In the genomic region with DNA sequence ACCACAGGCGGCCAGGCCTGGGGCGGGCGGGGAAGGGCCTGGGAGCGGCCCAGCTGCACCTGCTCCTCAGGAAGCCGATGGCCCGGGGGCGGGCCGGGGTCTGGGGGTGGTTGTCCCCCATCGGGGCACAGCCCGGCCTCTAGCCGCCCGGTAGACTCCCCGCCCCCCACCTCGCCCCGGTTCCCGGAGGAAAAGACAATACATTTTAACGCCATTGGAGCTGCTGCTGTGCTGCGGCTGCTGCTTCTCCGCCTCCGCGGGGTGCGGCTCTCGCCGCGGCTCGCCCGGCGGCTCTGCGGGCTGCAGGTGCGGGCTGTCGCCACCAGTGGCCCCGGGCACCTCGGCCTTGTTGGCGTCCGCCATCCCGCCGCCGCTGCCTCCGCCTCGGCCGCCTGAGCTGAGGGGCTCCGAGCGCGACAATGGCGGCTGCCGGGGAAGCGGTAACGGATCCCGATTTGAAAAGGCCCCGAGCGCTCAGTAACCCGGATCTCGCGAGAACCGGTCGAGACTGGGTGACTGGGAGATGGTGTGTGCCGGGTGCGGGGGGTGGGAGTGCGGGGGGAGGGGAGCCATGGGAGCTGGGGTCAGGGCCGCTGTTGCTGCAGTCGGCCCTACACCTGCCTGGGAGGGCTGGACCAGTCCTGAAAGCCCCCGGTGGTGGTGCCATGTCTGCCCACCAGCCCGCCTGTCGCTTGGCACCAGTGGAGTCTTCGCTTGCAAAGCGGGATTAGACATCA, we compare ENCODE assay signal across 1 cellular context.
TF ChIP-seq lines count a peak whose summit lies in the region.

A gene with protein sequence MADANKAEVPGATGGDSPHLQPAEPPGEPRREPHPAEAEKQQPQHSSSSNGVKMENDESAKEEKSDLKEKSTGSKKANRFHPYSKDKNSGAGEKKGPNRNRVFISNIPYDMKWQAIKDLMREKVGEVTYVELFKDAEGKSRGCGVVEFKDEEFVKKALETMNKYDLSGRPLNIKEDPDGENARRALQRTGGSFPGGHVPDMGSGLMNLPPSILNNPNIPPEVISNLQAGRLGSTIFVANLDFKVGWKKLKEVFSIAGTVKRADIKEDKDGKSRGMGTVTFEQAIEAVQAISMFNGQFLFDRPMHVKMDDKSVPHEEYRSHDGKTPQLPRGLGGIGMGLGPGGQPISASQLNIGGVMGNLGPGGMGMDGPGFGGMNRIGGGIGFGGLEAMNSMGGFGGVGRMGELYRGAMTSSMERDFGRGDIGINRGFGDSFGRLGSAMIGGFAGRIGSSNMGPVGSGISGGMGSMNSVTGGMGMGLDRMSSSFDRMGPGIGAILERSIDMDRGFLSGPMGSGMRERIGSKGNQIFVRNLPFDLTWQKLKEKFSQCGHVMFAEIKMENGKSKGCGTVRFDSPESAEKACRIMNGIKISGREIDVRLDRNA (minus strand): TSS at position 421 of the 737 bp plus-strand sequence. CDS start 58 bp downstream, at position 363.

TF ChIP-seq in HepG2, 621 proteins besides CTCF, POLR2A, EP300 and RAD21 (continued from another document and continues in another):
- TF ChIP-seq HOXA9 (CRISPR knock-in tag; IDR thresholded peaks at IDR 0.05; ENCODE audit: borderline replicate concordance) (peak; percentile 76; the same call in 1 of the 2 replicates), ZSCAN12 (CRISPR knock-in tag; IDR thresholded peaks at IDR 0.05) (no peak), ZNF709 (CRISPR knock-in tag; IDR thresholded peaks at IDR 0.05) (no peak), KDM6A (CRISPR knock-in tag; IDR thresholded peaks at IDR 0.05; ENCODE audit: low read depth) (no peak), MED13 (CRISPR knock-in tag; IDR thresholded peaks at IDR 0.05) (no peak), ZNF598 (CRISPR knock-in tag; IDR thresholded peaks at IDR 0.05; ENCODE audit: borderline replicate concordance) (no peak), SOX13 (IDR thresholded peaks at IDR 0.05) (no peak), SOX13 (CRISPR knock-in tag; conservative IDR thresholded peaks at IDR 0.05 in 1 of 2, IDR thresholded peaks at IDR 0.05 in 1 of 2) (no peak), KDM5B (CRISPR knock-in tag; IDR thresholded peaks at IDR 0.05; ENCODE audit: borderline replicate concordance) (0 out of 2 replicates have a peak, but pooled peaks have one; percentile 64), SNRNP70 (IDR thresholded peaks at IDR 0.05; ENCODE audit: low read depth, low read length) (no peak), ZNF737 (CRISPR knock-in tag; IDR thresholded peaks at IDR 0.05; ENCODE audit: borderline replicate concordance) (no peak), ZC3H13 (CRISPR knock-in tag; IDR thresholded peaks at IDR 0.05) (0 out of 2 replicates have a peak, but pooled peaks have one; percentile 43), KMT2A (CRISPR knock-in tag; IDR thresholded peaks at IDR 0.05) (0 out of 2 replicates have a peak, but pooled peaks have one; percentile 11), MAZ (IDR thresholded peaks at IDR 0.05; ENCODE audit: borderline replicate concordance, low read depth, low read length) (no peak), MAZ (CRISPR knock-in tag; IDR thresholded peaks at IDR 0.05; ENCODE audit: low read depth) (no peak), ZSCAN9 (CRISPR knock-in tag; IDR thresholded peaks at IDR 0.05; ENCODE audit: borderline replicate concordance) (no peak), HNRNPLL (IDR thresholded peaks at IDR 0.05; ENCODE audit: low read depth, low read length, poor library complexity, severe bottlenecking) (peak; percentile 39), ZNF567 (CRISPR knock-in tag; IDR thresholded peaks at IDR 0.05; ENCODE audit: borderline replicate concordance) (no peak), NR3C1 (CRISPR knock-in tag; IDR thresholded peaks at IDR 0.05) (no peak), NCOR1 (IDR thresholded peaks at IDR 0.05; ENCODE audit: borderline replicate concordance, low read length) (no peak), ZNF138 (CRISPR knock-in tag; IDR thresholded peaks at IDR 0.05; ENCODE audit: low read depth) (no peak), ZNF562 (CRISPR knock-in tag; IDR thresholded peaks at IDR 0.05; ENCODE audit: borderline replicate concordance) (peak; percentile 72; the same call in 1 of the 2 replicates), MXI1 (IDR thresholded peaks at IDR 0.05; ENCODE audit: borderline replicate concordance, low read depth, low read length) (peak; percentile 49; the same call in 1 of the 3 replicates), NR2C2 (CRISPR knock-in tag; IDR thresholded peaks at IDR 0.05; ENCODE audit: borderline replicate concordance) (no peak), EHMT2 (IDR thresholded peaks at IDR 0.05; ENCODE audit: borderline replicate concordance, low read depth, low read length) (no peak), GLI4 (CRISPR knock-in tag; IDR thresholded peaks at IDR 0.05; ENCODE audit: borderline replicate concordance) (no peak), SRF (IDR thresholded peaks at IDR 0.05; ENCODE audit: low read depth, low read length) (no peak), NFE2 (CRISPR knock-in tag; IDR thresholded peaks at IDR 0.05) (no peak), CHD2 (IDR thresholded peaks at IDR 0.05; ENCODE audit: low read depth, low read length) (peak; percentile 96), AGO1 (IDR thresholded peaks at IDR 0.05; ENCODE audit: low read depth, low read length, poor library complexity, severe bottlenecking) (no peak), MED1 (CRISPR knock-in tag; IDR thresholded peaks at IDR 0.05) (no peak), ZNF841 (CRISPR knock-in tag; IDR thresholded peaks at IDR 0.05; ENCODE audit: borderline replicate concordance) (peak; percentile 72; the same call in 1 of the 2 replicates), SAFB2 (CRISPR knock-in tag; IDR thresholded peaks at IDR 0.05; ENCODE audit: borderline replicate concordance, low read depth) (no peak)
- TF ChIP-seq, protein P1, sequence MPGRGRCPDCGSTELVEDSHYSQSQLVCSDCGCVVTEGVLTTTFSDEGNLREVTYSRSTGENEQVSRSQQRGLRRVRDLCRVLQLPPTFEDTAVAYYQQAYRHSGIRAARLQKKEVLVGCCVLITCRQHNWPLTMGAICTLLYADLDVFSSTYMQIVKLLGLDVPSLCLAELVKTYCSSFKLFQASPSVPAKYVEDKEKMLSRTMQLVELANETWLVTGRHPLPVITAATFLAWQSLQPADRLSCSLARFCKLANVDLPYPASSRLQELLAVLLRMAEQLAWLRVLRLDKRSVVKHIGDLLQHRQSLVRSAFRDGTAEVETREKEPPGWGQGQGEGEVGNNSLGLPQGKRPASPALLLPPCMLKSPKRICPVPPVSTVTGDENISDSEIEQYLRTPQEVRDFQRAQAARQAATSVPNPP (CRISPR knock-in tag; IDR thresholded peaks at IDR 0.05), result peak; percentile 57; the same call in 1 of the 2 replicates
- TF ChIP-seq, protein P2, sequence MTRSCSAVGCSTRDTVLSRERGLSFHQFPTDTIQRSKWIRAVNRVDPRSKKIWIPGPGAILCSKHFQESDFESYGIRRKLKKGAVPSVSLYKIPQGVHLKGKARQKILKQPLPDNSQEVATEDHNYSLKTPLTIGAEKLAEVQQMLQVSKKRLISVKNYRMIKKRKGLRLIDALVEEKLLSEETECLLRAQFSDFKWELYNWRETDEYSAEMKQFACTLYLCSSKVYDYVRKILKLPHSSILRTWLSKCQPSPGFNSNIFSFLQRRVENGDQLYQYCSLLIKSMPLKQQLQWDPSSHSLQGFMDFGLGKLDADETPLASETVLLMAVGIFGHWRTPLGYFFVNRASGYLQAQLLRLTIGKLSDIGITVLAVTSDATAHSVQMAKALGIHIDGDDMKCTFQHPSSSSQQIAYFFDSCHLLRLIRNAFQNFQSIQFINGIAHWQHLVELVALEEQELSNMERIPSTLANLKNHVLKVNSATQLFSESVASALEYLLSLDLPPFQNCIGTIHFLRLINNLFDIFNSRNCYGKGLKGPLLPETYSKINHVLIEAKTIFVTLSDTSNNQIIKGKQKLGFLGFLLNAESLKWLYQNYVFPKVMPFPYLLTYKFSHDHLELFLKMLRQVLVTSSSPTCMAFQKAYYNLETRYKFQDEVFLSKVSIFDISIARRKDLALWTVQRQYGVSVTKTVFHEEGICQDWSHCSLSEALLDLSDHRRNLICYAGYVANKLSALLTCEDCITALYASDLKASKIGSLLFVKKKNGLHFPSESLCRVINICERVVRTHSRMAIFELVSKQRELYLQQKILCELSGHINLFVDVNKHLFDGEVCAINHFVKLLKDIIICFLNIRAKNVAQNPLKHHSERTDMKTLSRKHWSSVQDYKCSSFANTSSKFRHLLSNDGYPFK (CRISPR knock-in tag; IDR thresholded peaks at IDR 0.05; ENCODE audit: borderline replicate concordance), result no peak
- TF ChIP-seq, protein P3, sequence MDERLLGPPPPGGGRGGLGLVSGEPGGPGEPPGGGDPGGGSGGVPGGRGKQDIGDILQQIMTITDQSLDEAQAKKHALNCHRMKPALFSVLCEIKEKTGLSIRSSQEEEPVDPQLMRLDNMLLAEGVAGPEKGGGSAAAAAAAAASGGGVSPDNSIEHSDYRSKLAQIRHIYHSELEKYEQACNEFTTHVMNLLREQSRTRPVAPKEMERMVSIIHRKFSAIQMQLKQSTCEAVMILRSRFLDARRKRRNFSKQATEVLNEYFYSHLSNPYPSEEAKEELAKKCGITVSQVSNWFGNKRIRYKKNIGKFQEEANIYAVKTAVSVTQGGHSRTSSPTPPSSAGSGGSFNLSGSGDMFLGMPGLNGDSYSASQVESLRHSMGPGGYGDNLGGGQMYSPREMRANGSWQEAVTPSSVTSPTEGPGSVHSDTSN (CRISPR knock-in tag; IDR thresholded peaks at IDR 0.05), result no peak
- TF ChIP-seq, protein P4, sequence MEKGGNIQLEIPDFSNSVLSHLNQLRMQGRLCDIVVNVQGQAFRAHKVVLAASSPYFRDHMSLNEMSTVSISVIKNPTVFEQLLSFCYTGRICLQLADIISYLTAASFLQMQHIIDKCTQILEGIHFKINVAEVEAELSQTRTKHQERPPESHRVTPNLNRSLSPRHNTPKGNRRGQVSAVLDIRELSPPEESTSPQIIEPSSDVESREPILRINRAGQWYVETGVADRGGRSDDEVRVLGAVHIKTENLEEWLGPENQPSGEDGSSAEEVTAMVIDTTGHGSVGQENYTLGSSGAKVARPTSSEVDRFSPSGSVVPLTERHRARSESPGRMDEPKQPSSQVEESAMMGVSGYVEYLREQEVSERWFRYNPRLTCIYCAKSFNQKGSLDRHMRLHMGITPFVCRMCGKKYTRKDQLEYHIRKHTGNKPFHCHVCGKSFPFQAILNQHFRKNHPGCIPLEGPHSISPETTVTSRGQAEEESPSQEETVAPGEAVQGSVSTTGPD (CRISPR knock-in tag; IDR thresholded peaks at IDR 0.05), result no peak
- TF ChIP-seq, protein P5, sequence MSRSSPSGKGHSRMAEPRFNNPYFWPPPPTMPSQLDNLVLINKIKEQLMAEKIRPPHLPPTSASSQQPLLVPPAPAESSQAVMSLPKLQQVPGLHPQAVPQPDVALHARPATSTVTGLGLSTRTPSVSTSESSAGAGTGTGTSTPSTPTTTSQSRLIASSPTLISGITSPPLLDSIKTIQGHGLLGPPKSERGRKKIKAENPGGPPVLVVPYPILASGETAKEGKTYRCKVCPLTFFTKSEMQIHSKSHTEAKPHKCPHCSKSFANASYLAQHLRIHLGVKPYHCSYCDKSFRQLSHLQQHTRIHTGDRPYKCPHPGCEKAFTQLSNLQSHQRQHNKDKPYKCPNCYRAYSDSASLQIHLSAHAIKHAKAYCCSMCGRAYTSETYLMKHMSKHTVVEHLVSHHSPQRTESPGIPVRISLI (CRISPR knock-in tag; IDR thresholded peaks at IDR 0.05; ENCODE audit: borderline replicate concordance), result no peak
- TF ChIP-seq, protein P6, sequence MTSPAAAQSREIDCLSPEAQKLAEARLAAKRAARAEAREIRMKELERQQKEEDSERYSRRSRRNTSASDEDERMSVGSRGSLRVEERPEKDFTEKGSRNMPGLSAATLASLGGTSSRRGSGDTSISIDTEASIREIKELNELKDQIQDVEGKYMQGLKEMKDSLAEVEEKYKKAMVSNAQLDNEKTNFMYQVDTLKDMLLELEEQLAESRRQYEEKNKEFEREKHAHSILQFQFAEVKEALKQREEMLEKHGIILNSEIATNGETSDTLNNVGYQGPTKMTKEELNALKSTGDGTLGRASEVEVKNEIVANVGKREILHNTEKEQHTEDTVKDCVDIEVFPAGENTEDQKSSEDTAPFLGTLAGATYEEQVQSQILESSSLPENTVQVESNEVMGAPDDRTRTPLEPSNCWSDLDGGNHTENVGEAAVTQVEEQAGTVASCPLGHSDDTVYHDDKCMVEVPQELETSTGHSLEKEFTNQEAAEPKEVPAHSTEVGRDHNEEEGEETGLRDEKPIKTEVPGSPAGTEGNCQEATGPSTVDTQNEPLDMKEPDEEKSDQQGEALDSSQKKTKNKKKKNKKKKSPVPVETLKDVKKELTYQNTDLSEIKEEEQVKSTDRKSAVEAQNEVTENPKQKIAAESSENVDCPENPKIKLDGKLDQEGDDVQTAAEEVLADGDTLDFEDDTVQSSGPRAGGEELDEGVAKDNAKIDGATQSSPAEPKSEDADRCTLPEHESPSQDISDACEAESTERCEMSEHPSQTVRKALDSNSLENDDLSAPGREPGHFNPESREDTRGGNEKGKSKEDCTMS (CRISPR knock-in tag; conservative IDR thresholded peaks at IDR 0.05), result no peak
- TF ChIP-seq, protein P7, sequence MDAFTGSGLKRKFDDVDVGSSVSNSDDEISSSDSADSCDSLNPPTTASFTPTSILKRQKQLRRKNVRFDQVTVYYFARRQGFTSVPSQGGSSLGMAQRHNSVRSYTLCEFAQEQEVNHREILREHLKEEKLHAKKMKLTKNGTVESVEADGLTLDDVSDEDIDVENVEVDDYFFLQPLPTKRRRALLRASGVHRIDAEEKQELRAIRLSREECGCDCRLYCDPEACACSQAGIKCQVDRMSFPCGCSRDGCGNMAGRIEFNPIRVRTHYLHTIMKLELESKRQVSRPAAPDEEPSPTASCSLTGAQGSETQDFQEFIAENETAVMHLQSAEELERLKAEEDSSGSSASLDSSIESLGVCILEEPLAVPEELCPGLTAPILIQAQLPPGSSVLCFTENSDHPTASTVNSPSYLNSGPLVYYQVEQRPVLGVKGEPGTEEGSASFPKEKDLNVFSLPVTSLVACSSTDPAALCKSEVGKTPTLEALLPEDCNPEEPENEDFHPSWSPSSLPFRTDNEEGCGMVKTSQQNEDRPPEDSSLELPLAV (CRISPR knock-in tag; conservative IDR thresholded peaks at IDR 0.05; ENCODE audit: low read depth), result no peak
- TF ChIP-seq, protein P8, sequence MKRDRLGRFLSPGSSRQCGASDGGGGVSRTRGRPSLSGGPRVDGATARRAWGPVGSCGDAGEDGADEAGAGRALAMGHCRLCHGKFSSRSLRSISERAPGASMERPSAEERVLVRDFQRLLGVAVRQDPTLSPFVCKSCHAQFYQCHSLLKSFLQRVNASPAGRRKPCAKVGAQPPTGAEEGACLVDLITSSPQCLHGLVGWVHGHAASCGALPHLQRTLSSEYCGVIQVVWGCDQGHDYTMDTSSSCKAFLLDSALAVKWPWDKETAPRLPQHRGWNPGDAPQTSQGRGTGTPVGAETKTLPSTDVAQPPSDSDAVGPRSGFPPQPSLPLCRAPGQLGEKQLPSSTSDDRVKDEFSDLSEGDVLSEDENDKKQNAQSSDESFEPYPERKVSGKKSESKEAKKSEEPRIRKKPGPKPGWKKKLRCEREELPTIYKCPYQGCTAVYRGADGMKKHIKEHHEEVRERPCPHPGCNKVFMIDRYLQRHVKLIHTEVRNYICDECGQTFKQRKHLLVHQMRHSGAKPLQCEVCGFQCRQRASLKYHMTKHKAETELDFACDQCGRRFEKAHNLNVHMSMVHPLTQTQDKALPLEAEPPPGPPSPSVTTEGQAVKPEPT (CRISPR knock-in tag; IDR thresholded peaks at IDR 0.05; ENCODE audit: low read depth), result no peak
